ENCODE assay signal across 10 cellular contexts in genomic region chr2:157825885-157826284, GRCh38. TPM values are rescaled to one million over a fixed set of nuclear protein-coding genes. Genes with fewer than 3 reads are reported as not detected.
A peak's percentile ranks its signal among the peaks of the same experiment; 100 is the strongest.
DNase-seq lines count a peak whose midpoint lies in the region; ATAC-seq lines count a peak whose summit lies in the region.
"Had no signal": no experiment of that assay in that cellular context is flagged by ENCODE, and none has a peak within 500 bp of the region (broad histone marks: within the 10 kb centered on the region; RNA-seq: fewer than 3 reads in every experiment).

No MANE protein-coding gene starts in this region.

- intact Hi-C loops in sciatic nerve (cut with DNase I): loop anchor here (1.0 kb wide), 1 partner anchor 11 kb away; no protein-coding TSS in a partner anchor

- ATAC-seq in sciatic nerve (peak; percentile 61), GM18909 (IDR thresholded peaks at IDR 0.05; ENCODE audit: poor library complexity, unreplicated experiment) (no peak), HG03354 (IDR thresholded peaks at IDR 0.05; ENCODE audit: poor library complexity, severe bottlenecking, unreplicated experiment) (no peak)

- DNase-seq in GM04503 (ENCODE audit: low read depth) (peak; percentile 41), NCI-H524 treated with DMSO at 0.1 percent for 48 hours (lab: John Stamatoyannopoulos, UW) (peak; percentile 39), fibroblast of the conjunctiva (ENCODE audit: low read depth) (peak; percentile 70), sciatic nerve (ENCODE audit: low spot score) (no peak), NCI-H1092 (lab: John Stamatoyannopoulos, UW) (no peak)
- DNase-seq: activated effector memory CD4-positive, alpha-beta T cell treated with anti-CD3 and anti-CD28 coated beads, Interleukin-2, amount 50 U/mL, for 16 hours; NK-92 treated with Interleukin-12 subunit alpha and Interleukin-12 subunit beta, amount 100 ng/mL, for 24 hours; T-helper 9 cell had no signal

RNA-seq across cellular contexts. Expression of gene ACVR1, which starts 50.2 kb away (rescaled TPM):
- 35.5 TPM for total RNA-seq in sciatic nerve

Comparison
In these comparisons a context has a peak if more than half of its experiments do, and no peak if none do; other contexts are left out.
1. DNase-seq: peak in GM04503 (single experiment), NCI-H524 treated with DMSO at 0.1 percent for 48 hours (single experiment) and fibroblast of the conjunctiva (single experiment); none in sciatic nerve (single experiment) and NCI-H1092 (single experiment).